ENCODE assay signal across 21 cellular contexts in genomic region chr9:138008081-138008841, GRCh38.
DNase-seq lines count a peak whose midpoint lies in the region; ATAC-seq, FAIRE-seq and TF ChIP-seq lines count a peak whose summit lies in the region.
"Had no signal": no experiment of that assay in that cellular context is flagged by ENCODE, and none has a peak within 500 bp of the region (broad histone marks: within the 10 kb centered on the region; RNA-seq: fewer than 3 reads in every experiment).

No MANE protein-coding gene starts in this region.

- no peaks in the 10 kb centered on the region for H3K36me3 Mint-ChIP-seq in CD14-positive monocyte
- H3K36me3 Mint-ChIP-seq in natural killer cell treated with Interleukin-12 subunit alpha and Interleukin-12 subunit beta and Interleukin-15 and Interleukin-18, amount 100 ng/mL, for 72 hours = no peaks in the 10 kb centered on the region
- H3K36me3 Mint-ChIP-seq: T-cell had no signal

- H3K9me3 Mint-ChIP-seq in CD14-positive monocyte = no peaks in the 10 kb centered on the region
- no peaks in the 10 kb centered on the region for H3K9me3 Mint-ChIP-seq in natural killer cell treated with Interleukin-12 subunit alpha and Interleukin-12 subunit beta and Interleukin-15 and Interleukin-18, amount 100 ng/mL, for 72 hours
- H3K9me3 Mint-ChIP-seq: central memory CD8-positive, alpha-beta T cell; T-cell had no signal

- no peaks in the 10 kb centered on the region for H3F3A ChIP-seq in smooth muscle cell (ENCODE audit: low read depth)

- H3K4me1 Mint-ChIP-seq in CD14-positive monocyte = no peaks in the 10 kb centered on the region
- H3K4me1 Mint-ChIP-seq in natural killer cell treated with Interleukin-12 subunit alpha and Interleukin-12 subunit beta and Interleukin-15 and Interleukin-18, amount 100 ng/mL, for 72 hours (ENCODE audit: low read depth in 2 of 2) = no peaks in the 10 kb centered on the region
- H3K4me1 Mint-ChIP-seq: central memory CD8-positive, alpha-beta T cell; T-cell had no signal

- no peak for FAIRE-seq in H54 (lab: Jason Lieb, UNC)

- H3K79me2 ChIP-seq in smooth muscle cell (ENCODE audit: low read depth) = no peaks in the 10 kb centered on the region

- no peak overlapping the region for H2AFZ ChIP-seq in smooth muscle cell (ENCODE audit: low read depth)

- H3K36me3 ChIP-seq in smooth muscle cell (ENCODE audit: low read depth) = no peaks in the 10 kb centered on the region
- H3K36me3 ChIP-seq: right lobe of liver had no signal

- WGBS in smooth muscle cell (ENCODE audit: low lambda C conversion rate) = 86% methylated on average over 14 of the region's 14 CpGs

- H3K27me3 ChIP-seq in smooth muscle cell (ENCODE audit: low read depth) = no peaks in the 10 kb centered on the region
- H3K27me3 ChIP-seq: right lobe of liver, testis had no signal

- DNase-seq in CD14-positive monocyte (ENCODE audit: low spot score) = peak; percentile 38
- DNase-seq in H54 (ENCODE audit: insufficient read length, low spot score) = peak; percentile 81
- peak; percentile 53 for DNase-seq in coronary artery (ENCODE audit: low spot score)
- DNase-seq in natural killer cell treated with Interleukin-12 subunit alpha and Interleukin-12 subunit beta and Interleukin-15 and Interleukin-18, amount 100 ng/mL, for 72 hours (ENCODE audit: low spot score) = peak; percentile 55
- DNase-seq in DMS 273 treated with DMSO at 0.1 percent for 48 hours (lab: John Stamatoyannopoulos, UW) = no peak
- no peak for DNase-seq in smooth muscle cell (lab: John Stamatoyannopoulos, UW; ENCODE audit: unreplicated experiment)
- DNase-seq in substantia nigra (lab: John Stamatoyannopoulos, UW) = no peak
- DNase-seq: activated gamma-delta T cell; amygdala; hypothalamus; NCI-H1105; NCI-H748 treated with DMSO at 0.1 percent for 48 hours; occipital lobe; stimulated activated CD4-positive, alpha-beta T cell treated with anti-CD3 and anti-CD28 coated beads, Interleukin-2, amount 100 ng/mL, for 48 hours had no signal

- H3K9ac ChIP-seq in smooth muscle cell (ENCODE audit: low read depth) = no peak overlapping the region

- ATAC-seq in natural killer cell treated with Interleukin-12 subunit alpha and Interleukin-12 subunit beta and Interleukin-15 and Interleukin-18, amount 100 ng/mL, for 72 hours = no peak
- no peak for ATAC-seq in HG03135 (IDR thresholded peaks at IDR 0.05; ENCODE audit: unreplicated experiment)
- ATAC-seq: Panc1, right lobe of liver, T-cell had no signal

- H3K4me1 ChIP-seq in smooth muscle cell (ENCODE audit: low read depth) = no peaks in the 10 kb centered on the region
- H3K4me1 ChIP-seq: right lobe of liver, testis had no signal

- no peaks in the 10 kb centered on the region for H4K20me1 ChIP-seq in smooth muscle cell (ENCODE audit: low read depth)

- peaks cover 1 to 23% (median 7%) of the 10 kb centered on the region in 3 donors for H3K27me3 Mint-ChIP-seq in CD14-positive monocyte (ENCODE audit: low read depth in 3 of 3)
- peaks cover 8 to 9% of the 10 kb centered on the region in 2 donors for H3K27me3 Mint-ChIP-seq in natural killer cell treated with Interleukin-12 subunit alpha and Interleukin-12 subunit beta and Interleukin-15 and Interleukin-18, amount 100 ng/mL, for 72 hours

- TF ChIP-seq CTCF in CD14-positive monocyte (IDR thresholded peaks at IDR 0.05) (no peak), coronary artery (IDR thresholded peaks at IDR 0.05) (no peak), smooth muscle cell (IDR thresholded peaks at IDR 0.05; ENCODE audit: borderline replicate concordance, insufficient read depth, poor library complexity, severe bottlenecking) (no peak)

- H3K4me3 ChIP-seq in coronary artery (no peak overlapping the region), smooth muscle cell (no peak overlapping the region)
- H3K4me3 ChIP-seq: right lobe of liver, testis had no signal

- no peaks in the 10 kb centered on the region for H3K9me3 ChIP-seq in smooth muscle cell (replicated peaks; ENCODE audit: low read depth)
- H3K9me3 ChIP-seq: right lobe of liver, testis had no signal

- H3K27ac ChIP-seq in coronary artery (no peak overlapping the region), smooth muscle cell (ENCODE audit: low read depth) (no peak overlapping the region), substantia nigra (ENCODE audit: low read depth, low read length, poor library complexity, severe bottlenecking) (no peak overlapping the region)
- H3K27ac ChIP-seq: right lobe of liver, testis, VCaP had no signal

- no peak overlapping the region for H3K4me3 Mint-ChIP-seq in CD14-positive monocyte
- no peak overlapping the region for H3K4me3 Mint-ChIP-seq in natural killer cell treated with Interleukin-12 subunit alpha and Interleukin-12 subunit beta and Interleukin-15 and Interleukin-18, amount 100 ng/mL, for 72 hours
- H3K4me3 Mint-ChIP-seq: central memory CD8-positive, alpha-beta T cell; T-cell had no signal

- intact Hi-C loops in CD14-positive monocyte (cut with micrococcal nuclease) = no loop called here

- TF ChIP-seq POLR2A in H54 (IDR thresholded peaks at IDR 0.05; ENCODE audit: low read depth, low read length) = no peak

- no peak overlapping the region for H3K4me2 ChIP-seq in smooth muscle cell

- no peak overlapping the region for H3K27ac Mint-ChIP-seq in CD14-positive monocyte
- H3K27ac Mint-ChIP-seq in natural killer cell treated with Interleukin-12 subunit alpha and Interleukin-12 subunit beta and Interleukin-15 and Interleukin-18, amount 100 ng/mL, for 72 hours = no peak overlapping the region
- H3K27ac Mint-ChIP-seq: T-cell had no signal

Comparison
In these comparisons a context has a peak if more than half of its experiments do, and no peak if none do; other contexts are left out.
1. DNase-seq: peak in CD14-positive monocyte (single experiment), H54 (single experiment), coronary artery (single experiment) and natural killer cell treated with Interleukin-12 subunit alpha and Interleukin-12 subunit beta and Interleukin-15 and Interleukin-18, amount 100 ng/mL, for 72 hours (single experiment); none in DMS 273 treated with DMSO at 0.1 percent for 48 hours (single experiment), smooth muscle cell (single experiment) and substantia nigra (0 of 49).